10 cellular contexts compared by ENCODE assay signal in genomic region chr5:148765061-148765460, GRCh38.
"Had no signal": no experiment of that assay in that cellular context is flagged by ENCODE, and none has a peak within 500 bp of the region (broad histone marks: within the 10 kb centered on the region; RNA-seq: fewer than 3 reads in every experiment).

No MANE protein-coding gene starts in this region.

- H3K9me3 ChIP-seq: HAP-1 had no signal

- H3K4me2 ChIP-seq: KMS-11 had no signal

- FAIRE-seq: HTR-8/SVneo had no signal

- H3K9ac ChIP-seq: GM23248, KMS-11 had no signal

- H3K27ac ChIP-seq: GM23248, KMS-11 had no signal

- ATAC-seq: HCT116 had no signal

- DNase-seq: GM23248, GOT3, H7, IMR-90, Karpas-422, KBM-7 had no signal

- H3K4me3 ChIP-seq: GM23248, HAP-1 had no signal

- H2AFZ ChIP-seq: GM23248 had no signal

- H3K36me3 ChIP-seq: HAP-1 had no signal

- H3K4me1 ChIP-seq: HAP-1 had no signal
